Comparison of ENCODE assay signal across 1 cellular context in genomic region chr2:146890491-146890890, GRCh38.
TF ChIP-seq lines count a peak whose summit lies in the region.

No MANE protein-coding gene starts in this region.

TF ChIP-seq in GM12878, 131 proteins besides CTCF, POLR2A, EP300 and RAD21:
- TF ChIP-seq, protein P1, sequence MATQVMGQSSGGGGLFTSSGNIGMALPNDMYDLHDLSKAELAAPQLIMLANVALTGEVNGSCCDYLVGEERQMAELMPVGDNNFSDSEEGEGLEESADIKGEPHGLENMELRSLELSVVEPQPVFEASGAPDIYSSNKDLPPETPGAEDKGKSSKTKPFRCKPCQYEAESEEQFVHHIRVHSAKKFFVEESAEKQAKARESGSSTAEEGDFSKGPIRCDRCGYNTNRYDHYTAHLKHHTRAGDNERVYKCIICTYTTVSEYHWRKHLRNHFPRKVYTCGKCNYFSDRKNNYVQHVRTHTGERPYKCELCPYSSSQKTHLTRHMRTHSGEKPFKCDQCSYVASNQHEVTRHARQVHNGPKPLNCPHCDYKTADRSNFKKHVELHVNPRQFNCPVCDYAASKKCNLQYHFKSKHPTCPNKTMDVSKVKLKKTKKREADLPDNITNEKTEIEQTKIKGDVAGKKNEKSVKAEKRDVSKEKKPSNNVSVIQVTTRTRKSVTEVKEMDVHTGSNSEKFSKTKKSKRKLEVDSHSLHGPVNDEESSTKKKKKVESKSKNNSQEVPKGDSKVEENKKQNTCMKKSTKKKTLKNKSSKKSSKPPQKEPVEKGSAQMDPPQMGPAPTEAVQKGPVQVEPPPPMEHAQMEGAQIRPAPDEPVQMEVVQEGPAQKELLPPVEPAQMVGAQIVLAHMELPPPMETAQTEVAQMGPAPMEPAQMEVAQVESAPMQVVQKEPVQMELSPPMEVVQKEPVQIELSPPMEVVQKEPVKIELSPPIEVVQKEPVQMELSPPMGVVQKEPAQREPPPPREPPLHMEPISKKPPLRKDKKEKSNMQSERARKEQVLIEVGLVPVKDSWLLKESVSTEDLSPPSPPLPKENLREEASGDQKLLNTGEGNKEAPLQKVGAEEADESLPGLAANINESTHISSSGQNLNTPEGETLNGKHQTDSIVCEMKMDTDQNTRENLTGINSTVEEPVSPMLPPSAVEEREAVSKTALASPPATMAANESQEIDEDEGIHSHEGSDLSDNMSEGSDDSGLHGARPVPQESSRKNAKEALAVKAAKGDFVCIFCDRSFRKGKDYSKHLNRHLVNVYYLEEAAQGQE (IDR thresholded peaks at IDR 0.05; ENCODE audit: low read depth, low read length) = no peak
- TF ChIP-seq, protein P2, sequence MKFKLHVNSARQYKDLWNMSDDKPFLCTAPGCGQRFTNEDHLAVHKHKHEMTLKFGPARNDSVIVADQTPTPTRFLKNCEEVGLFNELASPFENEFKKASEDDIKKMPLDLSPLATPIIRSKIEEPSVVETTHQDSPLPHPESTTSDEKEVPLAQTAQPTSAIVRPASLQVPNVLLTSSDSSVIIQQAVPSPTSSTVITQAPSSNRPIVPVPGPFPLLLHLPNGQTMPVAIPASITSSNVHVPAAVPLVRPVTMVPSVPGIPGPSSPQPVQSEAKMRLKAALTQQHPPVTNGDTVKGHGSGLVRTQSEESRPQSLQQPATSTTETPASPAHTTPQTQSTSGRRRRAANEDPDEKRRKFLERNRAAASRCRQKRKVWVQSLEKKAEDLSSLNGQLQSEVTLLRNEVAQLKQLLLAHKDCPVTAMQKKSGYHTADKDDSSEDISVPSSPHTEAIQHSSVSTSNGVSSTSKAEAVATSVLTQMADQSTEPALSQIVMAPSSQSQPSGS (IDR thresholded peaks at IDR 0.05; ENCODE audit: low read length) = no peak
- no peak for TF ChIP-seq ZZZ3 (IDR thresholded peaks at IDR 0.05; ENCODE audit: control insufficient read depth, insufficient read length, low read depth)
- TF ChIP-seq FOXM1 (IDR thresholded peaks at IDR 0.05; ENCODE audit: low read depth, low read length) = no peak
- TF ChIP-seq WRNIP1 (IDR thresholded peaks at IDR 0.05; ENCODE audit: borderline replicate concordance, low read depth, low read length) = no peak
- TF ChIP-seq CHD2 (IDR thresholded peaks at IDR 0.05; ENCODE audit: borderline replicate concordance, low read depth, low read length) = no peak
- no peak for TF ChIP-seq EED (IDR thresholded peaks at IDR 0.05; ENCODE audit: low read depth)
- TF ChIP-seq JUND (IDR thresholded peaks at IDR 0.05; ENCODE audit: low read depth, low read length) = no peak
- no peak for TF ChIP-seq HDGF (IDR thresholded peaks at IDR 0.05)
- TF ChIP-seq, protein P3, sequence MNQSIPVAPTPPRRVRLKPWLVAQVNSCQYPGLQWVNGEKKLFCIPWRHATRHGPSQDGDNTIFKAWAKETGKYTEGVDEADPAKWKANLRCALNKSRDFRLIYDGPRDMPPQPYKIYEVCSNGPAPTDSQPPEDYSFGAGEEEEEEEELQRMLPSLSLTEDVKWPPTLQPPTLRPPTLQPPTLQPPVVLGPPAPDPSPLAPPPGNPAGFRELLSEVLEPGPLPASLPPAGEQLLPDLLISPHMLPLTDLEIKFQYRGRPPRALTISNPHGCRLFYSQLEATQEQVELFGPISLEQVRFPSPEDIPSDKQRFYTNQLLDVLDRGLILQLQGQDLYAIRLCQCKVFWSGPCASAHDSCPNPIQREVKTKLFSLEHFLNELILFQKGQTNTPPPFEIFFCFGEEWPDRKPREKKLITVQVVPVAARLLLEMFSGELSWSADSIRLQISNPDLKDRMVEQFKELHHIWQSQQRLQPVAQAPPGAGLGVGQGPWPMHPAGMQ (IDR thresholded peaks at IDR 0.05; ENCODE audit: borderline replicate concordance) = no peak
